ENCODE assay signal across 1 cellular context in genomic region chr2:218286570-218287459, GRCh38.
A peak's percentile ranks its signal among the peaks of the same experiment; 100 is the strongest.
TF ChIP-seq lines count a peak whose summit lies in the region.

No MANE protein-coding gene starts in this region.

TF ChIP-seq in HEK293, 187 proteins besides CTCF, POLR2A, EP300 and RAD21 (continued from another document and continues in another):
- TF ChIP-seq ZNF398 (tag by site-specific recombination; IDR thresholded peaks at IDR 0.05) (peak; percentile 95), ZNF747 (tag by site-specific recombination; IDR thresholded peaks at IDR 0.05) (no peak), ZNF544 (tag by site-specific recombination; IDR thresholded peaks at IDR 0.05) (no peak), ZNF274 (IDR thresholded peaks at IDR 0.05; ENCODE audit: low read length) (no peak), ZNF274 (tag by site-specific recombination; IDR thresholded peaks at IDR 0.05; ENCODE audit: borderline replicate concordance) (no peak), PBX3 (CRISPR knock-in tag; IDR thresholded peaks at IDR 0.05) (no peak), OSR2 (tag by site-specific recombination; IDR thresholded peaks at IDR 0.05) (0 out of 2 replicates have a peak, but pooled peaks have one; percentile 5), ZNF677 (tag by site-specific recombination; IDR thresholded peaks at IDR 0.05) (no peak), ZNF654 (tag by site-specific recombination; IDR thresholded peaks at IDR 0.05; ENCODE audit: low read depth) (no peak), ZNF37A (tag by site-specific recombination; IDR thresholded peaks at IDR 0.05) (no peak), RBAK (tag by site-specific recombination; IDR thresholded peaks at IDR 0.05) (no peak), ZNF658 (tag by site-specific recombination; IDR thresholded peaks at IDR 0.05) (no peak), WT1 (tag by site-specific recombination; IDR thresholded peaks at IDR 0.05) (peak; percentile 82), ZSCAN5A (tag by site-specific recombination; IDR thresholded peaks at IDR 0.05) (no peak), ZNF148 (tag by site-specific recombination; IDR thresholded peaks at IDR 0.05; ENCODE audit: borderline replicate concordance) (no peak), ZNF19 (tag by site-specific recombination; IDR thresholded peaks at IDR 0.05; ENCODE audit: low read depth) (no peak), ZSCAN18 (tag by site-specific recombination; IDR thresholded peaks at IDR 0.05) (no peak), YY1 (tag by site-specific recombination; IDR thresholded peaks at IDR 0.05) (no peak), ZNF2 (tag by site-specific recombination; IDR thresholded peaks at IDR 0.05) (no peak), ZNF146 (tag by site-specific recombination; IDR thresholded peaks at IDR 0.05) (no peak), ZBTB6 (tag by site-specific recombination; IDR thresholded peaks at IDR 0.05) (no peak), ZNF626 (tag by site-specific recombination; IDR thresholded peaks at IDR 0.05) (no peak), ZNF645 (tag by site-specific recombination; IDR thresholded peaks at IDR 0.05) (no peak), ZNF701 (tag by site-specific recombination; IDR thresholded peaks at IDR 0.05) (no peak), ZNF10 (tag by site-specific recombination; IDR thresholded peaks at IDR 0.05) (peak; percentile 85), ZNF514 (tag by site-specific recombination; IDR thresholded peaks at IDR 0.05) (no peak), ZNF174 (tag by site-specific recombination; IDR thresholded peaks at IDR 0.05) (no peak), ZNF211 (tag by site-specific recombination; IDR thresholded peaks at IDR 0.05; ENCODE audit: low read depth) (no peak), ZNF621 (tag by site-specific recombination; IDR thresholded peaks at IDR 0.05) (no peak), ZNF707 (tag by site-specific recombination; IDR thresholded peaks at IDR 0.05) (no peak), PRDM2 (tag by site-specific recombination; IDR thresholded peaks at IDR 0.05; ENCODE audit: borderline replicate concordance) (no peak), ZXDB (tag by site-specific recombination; IDR thresholded peaks at IDR 0.05) (peak; percentile 75), GLIS1 (tag by site-specific recombination; IDR thresholded peaks at IDR 0.05) (peak; percentile 81), ZNF843 (tag by site-specific recombination; IDR thresholded peaks at IDR 0.05) (no peak), PRDM10 (tag by site-specific recombination; IDR thresholded peaks at IDR 0.05) (peak; percentile 99), ZNF121 (tag by site-specific recombination; IDR thresholded peaks at IDR 0.05) (no peak), ZNF449 (tag by site-specific recombination; IDR thresholded peaks at IDR 0.05) (peak; percentile 33; the same call in 1 of the 2 replicates)
